In genomic region chr21:33752260-33752659, GRCh38 we compare ENCODE assay signal across 31 cellular contexts.
"Had no signal": no experiment of that assay in that cellular context is flagged by ENCODE, and none has a peak within 500 bp of the region (broad histone marks: within the 10 kb centered on the region; RNA-seq: fewer than 3 reads in every experiment).

No MANE protein-coding gene starts in this region.

- H3K4me3 Mint-ChIP-seq: activated CD4-positive, alpha-beta T cell treated with anti-CD3 and anti-CD28 coated beads, Interleukin-2, amount 10 ng/mL, durations not matched to agents 7 days and 5 days; activated CD8-positive, alpha-beta T cell treated with anti-CD3 and anti-CD28 coated beads for 36 hours; activated naive CD4-positive, alpha-beta T cell treated with anti-CD3 and anti-CD28 coated beads, Interleukin-2, amount 10 ng/mL, durations not matched to agents 7 days and 5 days; activated naive CD8-positive, alpha-beta T cell treated with anti-CD3 and anti-CD28 coated beads, Interleukin-2, amount 10 ng/mL, durations not matched to agents 7 days and 5 days; activated T-cell treated with anti-CD3 and anti-CD28 coated beads, Interleukin-2, amount 50 U/mL, for 4 hours; activated T-helper 17 cell treated with anti-CD3 and anti-CD28 coated beads, Interleukin-2, amount 50 U/mL, for 72 hours; brain; dendritic cell treated with granulocyte-macrophage colony-stimulating factor and Interleukin-4, amounts not matched to agents 40 ng/mL and 50 ng/mL, for 4 days; endodermal cell; WTC11 had no signal

- H3K27ac ChIP-seq: ascending aorta, breast epithelium, VCaP had no signal

- H3K36me3 Mint-ChIP-seq: activated naive CD4-positive, alpha-beta T cell treated with anti-CD3 and anti-CD28 coated beads, Interleukin-2, amount 10 ng/mL, durations not matched to agents 7 days and 5 days; activated naive CD8-positive, alpha-beta T cell treated with anti-CD3 and anti-CD28 coated beads, Interleukin-2, amount 10 ng/mL, durations not matched to agents 7 days and 5 days had no signal

- FAIRE-seq: frontal cortex, TTC549 had no signal

- H3K4me1 Mint-ChIP-seq: activated CD4-positive, alpha-beta T cell treated with anti-CD3 and anti-CD28 coated beads, Interleukin-2, amount 10 ng/mL, durations not matched to agents 7 days and 5 days; activated naive CD4-positive, alpha-beta T cell treated with anti-CD3 and anti-CD28 coated beads, Interleukin-2, amount 10 ng/mL, durations not matched to agents 7 days and 5 days; activated naive CD8-positive, alpha-beta T cell treated with anti-CD3 and anti-CD28 coated beads, Interleukin-2, amount 10 ng/mL, durations not matched to agents 7 days and 5 days; activated T-helper 17 cell treated with anti-CD3 and anti-CD28 coated beads, Interleukin-2, amount 50 U/mL, for 72 hours; endodermal cell had no signal

- H3K27ac Mint-ChIP-seq: activated CD4-positive, alpha-beta T cell treated with anti-CD3 and anti-CD28 coated beads, Interleukin-2, amount 10 ng/mL, durations not matched to agents 7 days and 5 days; activated CD8-positive, alpha-beta T cell treated with anti-CD3 and anti-CD28 coated beads for 36 hours; activated naive CD4-positive, alpha-beta T cell treated with anti-CD3 and anti-CD28 coated beads, Interleukin-2, amount 10 ng/mL, durations not matched to agents 7 days and 5 days; activated naive CD4-positive, alpha-beta T cell treated with anti-CD3 and anti-CD28 coated beads, Interleukin-2, amount 50 U/mL, for 72 hours; activated naive CD8-positive, alpha-beta T cell treated with anti-CD3 and anti-CD28 coated beads, Interleukin-2, amount 10 ng/mL, durations not matched to agents 7 days and 5 days; activated T-helper 17 cell treated with anti-CD3 and anti-CD28 coated beads, Interleukin-2, amount 50 U/mL, for 72 hours; dendritic cell treated with granulocyte-macrophage colony-stimulating factor and Interleukin-4, amounts not matched to agents 40 ng/mL and 50 ng/mL, for 4 days; WTC11 had no signal

- ATAC-seq: activated CD8-positive, alpha-beta T cell treated with anti-CD3 and anti-CD28 coated beads for 36 hours; activated naive CD4-positive, alpha-beta T cell treated with anti-CD3 and anti-CD28 coated beads, Interleukin-2, amount 50 U/mL, for 72 hours; activated T-cell treated with anti-CD3 and anti-CD28 coated beads, Interleukin-2, amount 50 U/mL, for 4 hours; activated T-helper 17 cell treated with anti-CD3 and anti-CD28 coated beads, Interleukin-2, amount 50 U/mL, for 72 hours; esophagus mucosa; WTC11 had no signal

- DNase-seq: activated CD4-positive, alpha-beta T cell treated with anti-CD3 and anti-CD28 coated beads for 1 hour; activated CD4-positive, alpha-beta T cell treated with anti-CD3 and anti-CD28 coated beads for 4 hours; activated CD4-positive, alpha-beta T cell treated with anti-CD3 and anti-CD28 coated beads, Interleukin-2, amount 10 ng/mL, durations not matched to agents 7 days and 5 days; activated CD4-positive, alpha-beta T cell treated with anti-CD3 and anti-CD28 coated beads, Interleukin-2, amount 50 U/mL, for 4 hours; activated CD8-positive, alpha-beta memory T cell treated with anti-CD3 and anti-CD28 coated beads for 24 hours; activated CD8-positive, alpha-beta T cell treated with anti-CD3 and anti-CD28 coated beads for 36 hours; activated effector memory CD4-positive, alpha-beta T cell treated with anti-CD3 and anti-CD28 coated beads, Interleukin-2, amount 50 U/mL, for 16 hours; activated naive CD4-positive, alpha-beta T cell; activated naive CD4-positive, alpha-beta T cell treated with anti-CD3 and anti-CD28 coated beads, Interleukin-2, amount 10 ng/mL, durations not matched to agents 7 days and 5 days; activated naive CD8-positive, alpha-beta T cell treated with anti-CD3 and anti-CD28 coated beads, Interleukin-2, amount 10 ng/mL, durations not matched to agents 7 days and 5 days; activated T-cell treated with anti-CD3 and anti-CD28 coated beads, Interleukin-2, amount 50 U/mL, for 4 hours; central memory CD4-positive, alpha-beta T cell; cerebellar nuclear complex; dorsolateral prefrontal cortex; effector memory CD4-positive, alpha-beta T cell; endodermal cell; foreskin fibroblast; head of caudate nucleus had no signal

- H3K4me3 ChIP-seq: ascending aorta, breast epithelium, cardiac muscle cell, coronary artery, dorsolateral prefrontal cortex had no signal

- H3K36me3 ChIP-seq: ascending aorta, breast epithelium had no signal

- H3K27me3 Mint-ChIP-seq: activated CD4-positive, alpha-beta T cell treated with anti-CD3 and anti-CD28 coated beads, Interleukin-2, amount 10 ng/mL, durations not matched to agents 7 days and 5 days; activated CD8-positive, alpha-beta T cell treated with anti-CD3 and anti-CD28 coated beads for 36 hours; activated T-helper 17 cell treated with anti-CD3 and anti-CD28 coated beads, Interleukin-2, amount 50 U/mL, for 72 hours; brain; dendritic cell treated with granulocyte-macrophage colony-stimulating factor and Interleukin-4, amounts not matched to agents 40 ng/mL and 50 ng/mL, for 4 days had no signal

- H3K4me1 ChIP-seq: breast epithelium had no signal

- H3K27me3 ChIP-seq: ascending aorta, breast epithelium, cardiac muscle cell, dorsolateral prefrontal cortex had no signal
